ENCODE assay signal across 8 cellular contexts in the genomic region with DNA sequence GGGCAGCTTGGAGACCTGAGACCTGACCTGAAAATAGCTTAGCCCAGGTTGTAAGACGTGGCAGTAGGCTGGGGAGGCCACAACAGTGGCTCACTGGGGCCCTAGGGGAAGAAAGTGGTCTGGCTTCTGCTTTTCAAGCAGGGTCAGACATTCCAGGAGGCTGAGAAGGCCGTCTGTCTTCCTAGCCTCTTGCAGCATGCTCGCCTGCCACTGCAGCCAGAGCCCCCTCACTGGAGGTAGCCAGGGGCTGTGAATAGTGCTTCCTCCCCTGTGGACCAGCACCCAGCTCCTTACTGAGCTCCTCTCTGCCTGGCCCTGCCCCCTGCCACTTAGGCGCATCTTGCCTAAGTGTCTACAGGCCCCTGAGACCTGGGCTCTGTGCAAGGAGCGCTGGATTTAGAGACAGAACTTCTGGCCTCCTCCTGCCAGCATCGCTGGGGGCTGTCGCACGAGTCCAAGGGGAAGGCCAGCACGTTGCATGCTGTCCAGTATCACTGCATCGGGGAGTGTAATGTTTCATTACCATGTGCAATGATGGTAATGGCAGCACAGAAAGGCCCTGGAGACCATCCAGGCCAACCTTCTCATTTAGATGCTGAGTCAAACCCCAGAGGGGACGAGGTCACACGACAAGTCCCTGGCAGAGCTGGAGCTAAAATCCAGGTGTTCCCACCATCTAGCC. TPM values are rescaled to one million over a fixed set of nuclear protein-coding genes. Genes with fewer than 3 reads are reported as not detected.
DNase-seq lines count a peak whose midpoint lies in the region; ATAC-seq and TF ChIP-seq lines count a peak whose summit lies in the region.

No MANE protein-coding gene starts in this region.

- TF ChIP-seq CTCF in AG09319 (IDR thresholded peaks at IDR 0.05; ENCODE audit: low read depth, low read length), result no peak
- no peak for TF ChIP-seq CTCF in NB4 (IDR thresholded peaks at IDR 0.05; ENCODE audit: low read depth, low read length)
- TF ChIP-seq CTCF in nephron progenitor cell (IDR thresholded peaks at IDR 0.05), result no peak

- intact Hi-C loops in dendritic cell treated with granulocyte-macrophage colony-stimulating factor and Interleukin-4, amounts not matched to agents 40 ng/mL and 50 ng/mL, for 4 days (cut with micrococcal nuclease), result loop anchor here (5.0 kb wide), 1 partner anchor 76 kb away; no protein-coding TSS in a partner anchor

- TF ChIP-seq POLR2A in NB4 (IDR thresholded peaks at IDR 0.05; ENCODE audit: extremely low read depth, insufficient read length), result no peak

- no peak overlapping the region for H3K4me3 ChIP-seq in NB4 (ENCODE audit: low read depth, low read length)

- peaks cover 10% of the 10 kb centered on the region for H3K36me3 Mint-ChIP-seq in dendritic cell treated with granulocyte-macrophage colony-stimulating factor and Interleukin-4, amounts not matched to agents 40 ng/mL and 50 ng/mL, for 4 days (ENCODE audit: low read depth)
- H3K36me3 Mint-ChIP-seq in nephron progenitor cell (ENCODE audit: low read depth), result no peaks in the 10 kb centered on the region
- H3K36me3 Mint-ChIP-seq in activated naive CD4-positive, alpha-beta T cell treated with anti-CD3 and anti-CD28 coated beads, Interleukin-2, amount 50 U/mL, for 72 hours, result no peaks in the 10 kb centered on the region

- H3K4me3 Mint-ChIP-seq in dendritic cell treated with granulocyte-macrophage colony-stimulating factor and Interleukin-4, amounts not matched to agents 40 ng/mL and 50 ng/mL, for 4 days, result no peak overlapping the region
- no peak overlapping the region for H3K4me3 Mint-ChIP-seq in nephron progenitor cell

- peak overlapping the region; percentile 81 for H3K27ac Mint-ChIP-seq in dendritic cell treated with granulocyte-macrophage colony-stimulating factor and Interleukin-4, amounts not matched to agents 40 ng/mL and 50 ng/mL, for 4 days
- H3K27ac Mint-ChIP-seq in nephron progenitor cell, result peak overlapping the region; percentile 33
- peak overlapping the region in 1 of 2 donors; percentile 12 for H3K27ac Mint-ChIP-seq in activated naive CD4-positive, alpha-beta T cell treated with anti-CD3 and anti-CD28 coated beads, Interleukin-2, amount 50 U/mL, for 72 hours

- DNase-seq in AG09319 (ENCODE audit: extremely low read depth, low read depth) (peak; percentile 86), NB4 (ENCODE audit: low read depth) (peak; percentile 82), nephron progenitor cell (no peak), NAMALWA (ENCODE audit: low spot score) (no peak)
- DNase-seq in activated naive CD4-positive, alpha-beta T cell treated with anti-CD3 and anti-CD28 coated beads, Interleukin-2, amount 50 U/mL, for 72 hours (ENCODE audit: low spot score in 2 of 2), result no peak

- H3K27me3 Mint-ChIP-seq in dendritic cell treated with granulocyte-macrophage colony-stimulating factor and Interleukin-4, amounts not matched to agents 40 ng/mL and 50 ng/mL, for 4 days, result no peaks in the 10 kb centered on the region
- H3K27me3 Mint-ChIP-seq in nephron progenitor cell (ENCODE audit: low read depth, poor library complexity), result no peaks in the 10 kb centered on the region

- ATAC-seq in HG03342 (IDR thresholded peaks at IDR 0.05; ENCODE audit: unreplicated experiment), result no peak
- ATAC-seq in activated naive CD4-positive, alpha-beta T cell treated with anti-CD3 and anti-CD28 coated beads, Interleukin-2, amount 50 U/mL, for 72 hours, result no peak
- no peak for ATAC-seq in GM21360 (IDR thresholded peaks at IDR 0.05; ENCODE audit: unreplicated experiment)

- H3K9me3 Mint-ChIP-seq in dendritic cell treated with granulocyte-macrophage colony-stimulating factor and Interleukin-4, amounts not matched to agents 40 ng/mL and 50 ng/mL, for 4 days, result no peaks in the 10 kb centered on the region
- H3K9me3 Mint-ChIP-seq in nephron progenitor cell, result no peaks in the 10 kb centered on the region
- H3K9me3 Mint-ChIP-seq in activated naive CD4-positive, alpha-beta T cell treated with anti-CD3 and anti-CD28 coated beads, Interleukin-2, amount 50 U/mL, for 72 hours, result no peaks in the 10 kb centered on the region

- H3K4me1 Mint-ChIP-seq in dendritic cell treated with granulocyte-macrophage colony-stimulating factor and Interleukin-4, amounts not matched to agents 40 ng/mL and 50 ng/mL, for 4 days (ENCODE audit: low read depth), result peaks cover 99% of the 10 kb centered on the region
- peaks cover 85% of the 10 kb centered on the region for H3K4me1 Mint-ChIP-seq in nephron progenitor cell

RNA-seq across cellular contexts. Expression of gene ZMIZ1, which starts 12.7 kb away (rescaled TPM):
- total RNA-seq in activated naive CD4-positive, alpha-beta T cell treated with anti-CD3 and anti-CD28 coated beads, Interleukin-2, amount 50 U/mL, for 72 hours, result 10 to 100 TPM; 16.1 to 42.7 TPM

Comparison
In these comparisons a context has a peak if more than half of its experiments do, and no peak if none do; other contexts are left out.
1. DNase-seq: peak in AG09319 (single experiment) and NB4 (single experiment); none in nephron progenitor cell (single experiment), activated naive CD4-positive, alpha-beta T cell treated with anti-CD3 and anti-CD28 coated beads, Interleukin-2, amount 50 U/mL, for 72 hours (0 of 2) and NAMALWA (single experiment).